19 cellular contexts compared by ENCODE assay signal in genomic region chr2:223937535-223937934, GRCh38. TPM values are rescaled to one million over a fixed set of nuclear protein-coding genes. Genes with fewer than 3 reads are reported as not detected.
DNase-seq lines count a peak whose midpoint lies in the region; ATAC-seq and TF ChIP-seq lines count a peak whose summit lies in the region.
"Had no signal": no experiment of that assay in that cellular context is flagged by ENCODE, and none has a peak within 500 bp of the region (broad histone marks: within the 10 kb centered on the region; RNA-seq: fewer than 3 reads in every experiment).

No MANE protein-coding gene starts in this region.

- intact Hi-C loops in activated CD4-positive, alpha-beta T cell treated with anti-CD3 and anti-CD28 coated beads for 36 hours (cut with DNase I, micrococcal nuclease) = loop anchor here (2.0 to 5.0 kb wide), 3 partner anchors 40 to 123 kb away; no protein-coding TSS in a partner anchor

- H3K27me3 ChIP-seq in CD4-positive, CD25-positive, alpha-beta regulatory T cell (ENCODE audit: control insufficient read depth, insufficient read depth, low read length) = no peaks in the 10 kb centered on the region
- H3K27me3 ChIP-seq in iPS-15b (ENCODE audit: control insufficient read depth, insufficient read depth, low read length) = no peaks in the 10 kb centered on the region
- H3K27me3 ChIP-seq: BLaER1 treated with 17β-estradiol and CSF1 and Interleukin-3, amounts not matched to agents 10 nM and 100 nM; hepatocyte; vagina had no signal

- H3K36me3 Mint-ChIP-seq in activated CD4-positive, alpha-beta T cell treated with anti-CD3 and anti-CD28 coated beads for 36 hours (ENCODE audit: low read depth) = peaks cover 37% of the 10 kb centered on the region
- H3K36me3 Mint-ChIP-seq in CD4-positive, CD25-positive, alpha-beta regulatory T cell = peaks cover 14% of the 10 kb centered on the region
- peaks cover 11% of the 10 kb centered on the region for H3K36me3 Mint-ChIP-seq in WTC11

- peaks cover 35% of the 10 kb centered on the region for H3K4me1 ChIP-seq in CD4-positive, CD25-positive, alpha-beta regulatory T cell (ENCODE audit: control insufficient read depth, insufficient read depth, low read length, poor library complexity, severe bottlenecking)
- H3K4me1 ChIP-seq in iPS-15b (ENCODE audit: control insufficient read depth, insufficient read depth, low read length) = peaks cover 34% of the 10 kb centered on the region

- no peaks in the 10 kb centered on the region for H3K9me3 ChIP-seq in CD4-positive, CD25-positive, alpha-beta regulatory T cell (ENCODE audit: control insufficient read depth in 2 of 2, low read length in 2 of 2)
- H3K9me3 ChIP-seq in iPS-15b (ENCODE audit: control insufficient read depth, insufficient read depth, low read length) = no peaks in the 10 kb centered on the region
- H3K9me3 ChIP-seq: vagina had no signal

- peaks cover 5% of the 10 kb centered on the region for H3K9me3 Mint-ChIP-seq in activated CD4-positive, alpha-beta T cell treated with anti-CD3 and anti-CD28 coated beads for 36 hours (ENCODE audit: low read depth)
- peaks cover 0 to 3% (median 2%) of the 10 kb centered on the region in 7 donors for H3K9me3 Mint-ChIP-seq in CD4-positive, CD25-positive, alpha-beta regulatory T cell
- H3K9me3 Mint-ChIP-seq in WTC11 = no peaks in the 10 kb centered on the region

- H3K36me3 ChIP-seq in CD4-positive, CD25-positive, alpha-beta regulatory T cell (ENCODE audit: control insufficient read depth, insufficient read depth, low read length) = no peaks in the 10 kb centered on the region
- no peaks in the 10 kb centered on the region for H3K36me3 ChIP-seq in iPS-15b (ENCODE audit: control insufficient read depth, insufficient read depth, low read length)
- H3K36me3 ChIP-seq: vagina had no signal

- no peak for ATAC-seq in activated CD4-positive, alpha-beta T cell treated with anti-CD3 and anti-CD28 coated beads for 36 hours
- ATAC-seq in CD4-positive, CD25-positive, alpha-beta regulatory T cell (ENCODE audit: low read depth in 2 of 2) = no peak
- peak; percentile 44 for ATAC-seq in WTC11
- ATAC-seq in GM21576 (IDR thresholded peaks at IDR 0.05; ENCODE audit: unreplicated experiment) = no peak

- no peak overlapping the region for H3K4me3 Mint-ChIP-seq in activated CD4-positive, alpha-beta T cell treated with anti-CD3 and anti-CD28 coated beads for 36 hours
- H3K4me3 Mint-ChIP-seq in CD4-positive, CD25-positive, alpha-beta regulatory T cell = peak overlapping the region in 1 of 4 donors; percentile 31
- H3K4me3 Mint-ChIP-seq in WTC11 = peak overlapping the region; percentile 51

- no peak overlapping the region for H3K9ac ChIP-seq in iPS-15b (ENCODE audit: low read depth, low read length)
- H3K9ac ChIP-seq: BLaER1 treated with 17β-estradiol and CSF1 and Interleukin-3, amounts not matched to agents 10 nM and 100 nM had no signal

- POLR2A ChIA-PET in activated CD4-positive, alpha-beta T cell treated with anti-CD3 and anti-CD28 coated beads for 36 hours (lab: Charles Lee) = no interaction called here
- POLR2A ChIA-PET in WTC11 (lab: Charles Lee) = no interaction called here

- TF ChIP-seq CTCF in WTC11 (IDR thresholded peaks at IDR 0.05) = no peak

- CTCF ChIA-PET in activated CD4-positive, alpha-beta T cell treated with anti-CD3 and anti-CD28 coated beads for 36 hours (lab: Charles Lee) = interaction anchor here (0.6 to 1.2 kb wide), 3 partner anchors 54 to 126 kb away, joined by 3 to 4 read pairs (median 3); no protein-coding TSS in a partner anchor
- CTCF ChIA-PET in WTC11 (lab: Charles Lee) = no interaction called here

- DNase-seq in activated CD4-positive, alpha-beta T cell treated with anti-CD3 and anti-CD28 coated beads for 36 hours = no peak
- no peak for DNase-seq in activated CD4-positive, alpha-beta T cell treated with anti-CD3 and anti-CD28 coated beads, Interleukin-2, amount 50 U/mL, for 4 hours
- peak in 1 of 3 donors; percentile 20 for DNase-seq in CD4-positive, CD25-positive, alpha-beta regulatory T cell
- DNase-seq in WTC11 (ENCODE audit: low spot score) = no peak
- no peak for DNase-seq in NCI-H187 treated with DMSO at 0.1 percent for 48 hours (lab: John Stamatoyannopoulos, UW)
- no peak for DNase-seq in NCI-H146 (lab: John Stamatoyannopoulos, UW)
- DNase-seq: activated effector memory CD4-positive, alpha-beta T cell treated with Interleukin-2 at 50 U/mL for 16 hours; NCI-H1436 treated with DMSO at 0.1 percent for 48 hours; NCI-H2171 treated with DMSO at 0.1 percent for 48 hours; NCI-H526; RPMI8226; stimulated activated CD4-positive, alpha-beta T cell treated with anti-CD3 and anti-CD28 coated beads, Interleukin-12 subunit alpha, Interleukin-12 subunit beta, amount 100 ng/mL, for 4 hours; stimulated activated CD8-positive, alpha-beta memory T cell treated with anti-CD3 and anti-CD28 coated beads, Interleukin-4, amount 100 ng/mL, for 48 hours had no signal

- no peaks in the 10 kb centered on the region for H3K27me3 Mint-ChIP-seq in activated CD4-positive, alpha-beta T cell treated with anti-CD3 and anti-CD28 coated beads for 36 hours
- no peaks in the 10 kb centered on the region for H3K27me3 Mint-ChIP-seq in CD4-positive, CD25-positive, alpha-beta regulatory T cell
- peaks cover 3% of the 10 kb centered on the region; the same call in 1 of the 2 replicates for H3K27me3 Mint-ChIP-seq in WTC11 (ENCODE audit: low read depth)
- H3K27me3 Mint-ChIP-seq: IgD-negative memory B cell had no signal

- H3K27ac ChIP-seq in CD4-positive, CD25-positive, alpha-beta regulatory T cell (ENCODE audit: insufficient read depth, low read length, poor library complexity, severe bottlenecking) = no peak overlapping the region
- H3K27ac ChIP-seq: BLaER1 treated with 17β-estradiol and CSF1 and Interleukin-3, amounts not matched to agents 10 nM and 100 nM; hepatocyte; vagina had no signal

- peak overlapping the region; percentile 45 for H3K4me3 ChIP-seq in CD4-positive, CD25-positive, alpha-beta regulatory T cell (ENCODE audit: low read depth, low read length)
- H3K4me3 ChIP-seq in iPS-15b (ENCODE audit: low read depth, low read length) = peak overlapping the region; percentile 15
- H3K4me3 ChIP-seq: BLaER1 treated with 17β-estradiol and CSF1 and Interleukin-3, amounts not matched to agents 10 nM and 100 nM; hepatocyte; vagina had no signal

- H3K4me1 Mint-ChIP-seq in activated CD4-positive, alpha-beta T cell treated with anti-CD3 and anti-CD28 coated beads for 36 hours = peaks cover 77% of the 10 kb centered on the region
- H3K4me1 Mint-ChIP-seq in CD4-positive, CD25-positive, alpha-beta regulatory T cell = peaks cover 28 to 78% (median 60%) of the 10 kb centered on the region in 4 donors
- H3K4me1 Mint-ChIP-seq in WTC11 = peaks cover 74% of the 10 kb centered on the region

- peak overlapping the region; percentile 78 for H3K27ac Mint-ChIP-seq in activated CD4-positive, alpha-beta T cell treated with anti-CD3 and anti-CD28 coated beads for 36 hours
- H3K27ac Mint-ChIP-seq in CD4-positive, CD25-positive, alpha-beta regulatory T cell = peak overlapping the region in 1 of 3 donors; percentile 4
- peak overlapping the region; percentile 75 for H3K27ac Mint-ChIP-seq in WTC11

TF ChIP-seq in WTC11, 78 proteins besides CTCF, POLR2A, EP300 and RAD21 (continues in another document):
- TF ChIP-seq CDX4 (CRISPR knock-in tag; IDR thresholded peaks at IDR 0.05; ENCODE audit: borderline replicate concordance) (no peak), NFE2L1 (CRISPR knock-in tag; IDR thresholded peaks at IDR 0.05) (no peak), PRRX2 (CRISPR knock-in tag; IDR thresholded peaks at IDR 0.05) (no peak), SP1 (CRISPR knock-in tag; conservative IDR thresholded peaks at IDR 0.05) (no peak), ZSCAN18 (CRISPR knock-in tag; IDR thresholded peaks at IDR 0.05) (no peak), JAZF1 (CRISPR knock-in tag; IDR thresholded peaks at IDR 0.05) (no peak)

RNA-seq across cellular contexts. Expression of gene WDFY1, which starts 7.6 kb away (rescaled TPM):
- total RNA-seq in activated CD4-positive, alpha-beta T cell treated with anti-CD3 and anti-CD28 coated beads for 36 hours = 10 to 100 TPM; 33.6 to 37.5 TPM
- 67.1 TPM for total RNA-seq in CD4-positive, CD25-positive, alpha-beta regulatory T cell
- 10 to 100 TPM; 24.9 to 37.7 (median 26.0) TPM for polyA plus RNA-seq in CD4-positive, CD25-positive, alpha-beta regulatory T cell
- total RNA-seq in WTC11 (2021) = 63.7 to 67.3 TPM (median 66.0 TPM) in 3 replicates

RNA-seq across cellular contexts. Expression of gene MRPL44, which starts 19.7 kb away (rescaled TPM):
- 10 to 100 TPM; 37.5 to 39.7 TPM for total RNA-seq in activated CD4-positive, alpha-beta T cell treated with anti-CD3 and anti-CD28 coated beads for 36 hours
- total RNA-seq in CD4-positive, CD25-positive, alpha-beta regulatory T cell = 27.4 TPM
- 10 to 100 TPM; 36.6 to 46.5 (median 41.8) TPM for polyA plus RNA-seq in CD4-positive, CD25-positive, alpha-beta regulatory T cell
- total RNA-seq in WTC11 (2021) = 47.6 to 55.3 TPM (median 50.5 TPM) in 3 replicates
